In genomic region chr7:47474937-47475879, GRCh38 we compare ENCODE assay signal across 1 cellular context.
A peak's percentile ranks its signal among the peaks of the same experiment; 100 is the strongest.
TF ChIP-seq lines count a peak whose summit lies in the region.

No MANE protein-coding gene starts in this region.

TF ChIP-seq in GM12878, 131 proteins besides CTCF, POLR2A, EP300 and RAD21 (continued from another document):
- TF ChIP-seq, protein P1, sequence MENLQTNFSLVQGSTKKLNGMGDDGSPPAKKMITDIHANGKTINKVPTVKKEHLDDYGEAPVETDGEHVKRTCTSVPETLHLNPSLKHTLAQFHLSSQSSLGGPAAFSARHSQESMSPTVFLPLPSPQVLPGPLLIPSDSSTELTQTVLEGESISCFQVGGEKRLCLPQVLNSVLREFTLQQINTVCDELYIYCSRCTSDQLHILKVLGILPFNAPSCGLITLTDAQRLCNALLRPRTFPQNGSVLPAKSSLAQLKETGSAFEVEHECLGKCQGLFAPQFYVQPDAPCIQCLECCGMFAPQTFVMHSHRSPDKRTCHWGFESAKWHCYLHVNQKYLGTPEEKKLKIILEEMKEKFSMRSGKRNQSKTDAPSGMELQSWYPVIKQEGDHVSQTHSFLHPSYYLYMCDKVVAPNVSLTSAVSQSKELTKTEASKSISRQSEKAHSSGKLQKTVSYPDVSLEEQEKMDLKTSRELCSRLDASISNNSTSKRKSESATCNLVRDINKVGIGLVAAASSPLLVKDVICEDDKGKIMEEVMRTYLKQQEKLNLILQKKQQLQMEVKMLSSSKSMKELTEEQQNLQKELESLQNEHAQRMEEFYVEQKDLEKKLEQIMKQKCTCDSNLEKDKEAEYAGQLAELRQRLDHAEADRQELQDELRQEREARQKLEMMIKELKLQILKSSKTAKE (IDR thresholded peaks at IDR 0.05; ENCODE audit: low read depth, poor library complexity, severe bottlenecking): no peak
- TF ChIP-seq BACH1 (IDR thresholded peaks at IDR 0.05; ENCODE audit: borderline replicate concordance) (no peak), KAT2A (conservative IDR thresholded peaks at IDR 0.05; ENCODE audit: control insufficient read depth, low read depth, low read length) (no peak), IRF3 (IDR thresholded peaks at IDR 0.05) (no peak), ATF2 (IDR thresholded peaks at IDR 0.05; ENCODE audit: low read length) (peak; percentile 50; the same call in 1 of the 2 replicates), CUX1 (IDR thresholded peaks at IDR 0.05; ENCODE audit: insufficient replicate concordance, low read depth, low read length) (no peak), RUNX3 (IDR thresholded peaks at IDR 0.05; ENCODE audit: low read length) (peak; percentile 81), NBN (IDR thresholded peaks at IDR 0.05) (0 out of 2 replicates have a peak, but pooled peaks have one; percentile 14), NRF1 (conservative IDR thresholded peaks at IDR 0.05; ENCODE audit: low read depth, low read length) (no peak), RAD51 (IDR thresholded peaks at IDR 0.05) (no peak), NFXL1 (IDR thresholded peaks at IDR 0.05; ENCODE audit: borderline replicate concordance) (no peak), HDGF (IDR thresholded peaks at IDR 0.05) (0 out of 2 replicates have a peak, but pooled peaks have one; percentile 25), TBL1XR1 (IDR thresholded peaks at IDR 0.05; ENCODE audit: low read depth, low read length) (no peak), ZZZ3 (IDR thresholded peaks at IDR 0.05; ENCODE audit: control insufficient read depth, insufficient read length, low read depth) (no peak), MTA3 (IDR thresholded peaks at IDR 0.05; ENCODE audit: borderline replicate concordance, low read length) (no peak), JUNB (IDR thresholded peaks at IDR 0.05) (no peak), MEF2A (IDR thresholded peaks at IDR 0.05; ENCODE audit: insufficient read depth, low read depth, low read length) (peak; percentile 70), EGR1 (IDR thresholded peaks at IDR 0.05; ENCODE audit: borderline replicate concordance in 1 of 2, low read depth in 2 of 2, low read length in 2 of 2) (no peak), POU2F2 (IDR thresholded peaks at IDR 0.05; ENCODE audit: borderline replicate concordance, low read depth, low read length) (no peak), ATF7 (IDR thresholded peaks at IDR 0.05; ENCODE audit: low read depth) (no peak), E2F8 (IDR thresholded peaks at IDR 0.05; ENCODE audit: low read depth, partially characterized antibody) (no peak), MEF2B (IDR thresholded peaks at IDR 0.05; ENCODE audit: partially characterized antibody, poor library complexity, severe bottlenecking) (no peak), BHLHE40 (IDR thresholded peaks at IDR 0.05; ENCODE audit: borderline replicate concordance in 1 of 2, low read depth in 2 of 2, low read length in 1 of 2) (peak in 1 of 2 experiments; percentile 13; a peak in 1 of 4 replicates), SPI1 (IDR thresholded peaks at IDR 0.05; ENCODE audit: borderline replicate concordance, insufficient read depth, low read depth, low read length) (no peak), CHD1 (IDR thresholded peaks at IDR 0.05; ENCODE audit: low read depth, low read length) (no peak), TCF12 (IDR thresholded peaks at IDR 0.05; ENCODE audit: low read depth, low read length) (peak; percentile 83), GABPA (IDR thresholded peaks at IDR 0.05; ENCODE audit: low read depth) (no peak), CREB1 (IDR thresholded peaks at IDR 0.05; ENCODE audit: low read depth) (no peak), HDAC6 (IDR thresholded peaks at IDR 0.05; ENCODE audit: unreplicated experiment) (no peak)
- TF ChIP-seq, protein P2, sequence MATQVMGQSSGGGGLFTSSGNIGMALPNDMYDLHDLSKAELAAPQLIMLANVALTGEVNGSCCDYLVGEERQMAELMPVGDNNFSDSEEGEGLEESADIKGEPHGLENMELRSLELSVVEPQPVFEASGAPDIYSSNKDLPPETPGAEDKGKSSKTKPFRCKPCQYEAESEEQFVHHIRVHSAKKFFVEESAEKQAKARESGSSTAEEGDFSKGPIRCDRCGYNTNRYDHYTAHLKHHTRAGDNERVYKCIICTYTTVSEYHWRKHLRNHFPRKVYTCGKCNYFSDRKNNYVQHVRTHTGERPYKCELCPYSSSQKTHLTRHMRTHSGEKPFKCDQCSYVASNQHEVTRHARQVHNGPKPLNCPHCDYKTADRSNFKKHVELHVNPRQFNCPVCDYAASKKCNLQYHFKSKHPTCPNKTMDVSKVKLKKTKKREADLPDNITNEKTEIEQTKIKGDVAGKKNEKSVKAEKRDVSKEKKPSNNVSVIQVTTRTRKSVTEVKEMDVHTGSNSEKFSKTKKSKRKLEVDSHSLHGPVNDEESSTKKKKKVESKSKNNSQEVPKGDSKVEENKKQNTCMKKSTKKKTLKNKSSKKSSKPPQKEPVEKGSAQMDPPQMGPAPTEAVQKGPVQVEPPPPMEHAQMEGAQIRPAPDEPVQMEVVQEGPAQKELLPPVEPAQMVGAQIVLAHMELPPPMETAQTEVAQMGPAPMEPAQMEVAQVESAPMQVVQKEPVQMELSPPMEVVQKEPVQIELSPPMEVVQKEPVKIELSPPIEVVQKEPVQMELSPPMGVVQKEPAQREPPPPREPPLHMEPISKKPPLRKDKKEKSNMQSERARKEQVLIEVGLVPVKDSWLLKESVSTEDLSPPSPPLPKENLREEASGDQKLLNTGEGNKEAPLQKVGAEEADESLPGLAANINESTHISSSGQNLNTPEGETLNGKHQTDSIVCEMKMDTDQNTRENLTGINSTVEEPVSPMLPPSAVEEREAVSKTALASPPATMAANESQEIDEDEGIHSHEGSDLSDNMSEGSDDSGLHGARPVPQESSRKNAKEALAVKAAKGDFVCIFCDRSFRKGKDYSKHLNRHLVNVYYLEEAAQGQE (IDR thresholded peaks at IDR 0.05; ENCODE audit: low read depth, low read length): no peak
- TF ChIP-seq, protein P3, sequence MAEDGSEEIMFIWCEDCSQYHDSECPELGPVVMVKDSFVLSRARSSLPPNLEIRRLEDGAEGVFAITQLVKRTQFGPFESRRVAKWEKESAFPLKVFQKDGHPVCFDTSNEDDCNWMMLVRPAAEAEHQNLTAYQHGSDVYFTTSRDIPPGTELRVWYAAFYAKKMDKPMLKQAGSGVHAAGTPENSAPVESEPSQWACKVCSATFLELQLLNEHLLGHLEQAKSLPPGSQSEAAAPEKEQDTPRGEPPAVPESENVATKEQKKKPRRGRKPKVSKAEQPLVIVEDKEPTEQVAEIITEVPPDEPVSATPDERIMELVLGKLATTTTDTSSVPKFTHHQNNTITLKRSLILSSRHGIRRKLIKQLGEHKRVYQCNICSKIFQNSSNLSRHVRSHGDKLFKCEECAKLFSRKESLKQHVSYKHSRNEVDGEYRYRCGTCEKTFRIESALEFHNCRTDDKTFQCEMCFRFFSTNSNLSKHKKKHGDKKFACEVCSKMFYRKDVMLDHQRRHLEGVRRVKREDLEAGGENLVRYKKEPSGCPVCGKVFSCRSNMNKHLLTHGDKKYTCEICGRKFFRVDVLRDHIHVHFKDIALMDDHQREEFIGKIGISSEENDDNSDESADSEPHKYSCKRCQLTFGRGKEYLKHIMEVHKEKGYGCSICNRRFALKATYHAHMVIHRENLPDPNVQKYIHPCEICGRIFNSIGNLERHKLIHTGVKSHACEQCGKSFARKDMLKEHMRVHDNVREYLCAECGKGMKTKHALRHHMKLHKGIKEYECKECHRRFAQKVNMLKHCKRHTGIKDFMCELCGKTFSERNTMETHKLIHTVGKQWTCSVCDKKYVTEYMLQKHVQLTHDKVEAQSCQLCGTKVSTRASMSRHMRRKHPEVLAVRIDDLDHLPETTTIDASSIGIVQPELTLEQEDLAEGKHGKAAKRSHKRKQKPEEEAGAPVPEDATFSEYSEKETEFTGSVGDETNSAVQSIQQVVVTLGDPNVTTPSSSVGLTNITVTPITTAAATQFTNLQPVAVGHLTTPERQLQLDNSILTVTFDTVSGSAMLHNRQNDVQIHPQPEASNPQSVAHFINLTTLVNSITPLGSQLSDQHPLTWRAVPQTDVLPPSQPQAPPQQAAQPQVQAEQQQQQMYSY (CRISPR knock-in tag; IDR thresholded peaks at IDR 0.05): no peak
